Comparison of ENCODE assay signal across 8 cellular contexts in the genomic region with DNA sequence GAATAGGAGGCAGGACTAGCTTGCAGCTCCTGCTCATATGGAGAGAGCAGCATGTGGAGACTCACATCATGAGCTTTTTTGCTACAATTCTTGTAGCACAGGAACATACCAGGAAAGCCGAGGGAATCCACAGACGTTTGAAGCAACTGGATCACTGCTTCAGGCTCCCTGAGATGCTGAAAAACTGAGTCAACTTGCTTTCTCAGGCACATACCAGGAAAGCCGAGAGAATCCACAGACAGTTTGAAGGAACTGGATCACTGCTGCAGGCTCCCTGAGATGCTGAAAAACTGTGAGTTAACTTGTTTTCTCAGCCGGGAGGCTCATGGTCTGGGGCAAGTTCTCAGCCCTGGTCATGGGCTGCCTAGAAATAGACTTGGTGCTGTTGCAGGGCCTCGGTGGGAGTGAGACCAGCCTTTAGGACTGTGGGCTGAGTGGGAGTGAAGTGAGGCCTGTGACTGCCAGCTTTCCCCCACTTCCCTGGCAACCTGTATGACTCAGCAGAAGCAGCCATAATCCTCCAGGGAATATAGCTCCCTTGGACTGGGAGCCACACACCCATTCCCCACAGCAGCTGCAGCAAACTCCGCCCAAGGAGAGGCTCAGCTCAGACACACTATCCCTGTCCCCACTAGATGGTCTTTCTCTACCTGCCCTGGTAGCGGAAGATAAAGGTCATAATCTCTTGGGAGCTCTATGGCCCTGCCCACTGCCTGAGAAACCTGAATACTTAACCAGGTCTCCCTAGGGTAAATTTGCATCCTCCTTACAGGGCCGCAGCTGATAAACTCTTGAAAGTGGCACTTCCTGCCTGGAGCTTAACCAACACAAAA. TPM values are rescaled to one million over a fixed set of nuclear protein-coding genes. Genes with fewer than 3 reads are reported as not detected.
DNase-seq lines count a peak whose midpoint lies in the region; ATAC-seq and TF ChIP-seq lines count a peak whose summit lies in the region.

No MANE protein-coding gene starts in this region.

- TF ChIP-seq CTCF in mucosa of descending colon (IDR thresholded peaks at IDR 0.05), result no peak

- ATAC-seq in GM18861 (IDR thresholded peaks at IDR 0.05; ENCODE audit: unreplicated experiment), result peak; percentile 95
- ATAC-seq in HG03060 (IDR thresholded peaks at IDR 0.05; ENCODE audit: low read depth, unreplicated experiment), result peak; percentile 76
- ATAC-seq in mucosa of descending colon, result peak; percentile 95
- ATAC-seq in HG02884 (IDR thresholded peaks at IDR 0.05; ENCODE audit: unreplicated experiment), result no peak

- H3K36me3 ChIP-seq in mucosa of descending colon (ENCODE audit: low read depth), result no peaks in the 10 kb centered on the region

- H3K4me1 ChIP-seq in mucosa of descending colon (ENCODE audit: low read depth), result no peaks in the 10 kb centered on the region

- H3K9me3 ChIP-seq in mucosa of descending colon, result no peaks in the 10 kb centered on the region

- DNase-seq in NCI-H69 (lab: John Stamatoyannopoulos, UW), result peak; percentile 71
- DNase-seq in mucosa of descending colon, result peak; percentile 39 to 51 (median 41)
- no peak for DNase-seq in NCI-H146 treated with DMSO at 0.1 percent for 48 hours (lab: John Stamatoyannopoulos, UW; ENCODE audit: unreplicated experiment)
- DNase-seq in GM19240 (ENCODE audit: insufficient read length, low spot score), result no peak
- no peak for DNase-seq in activated effector memory CD4-positive, alpha-beta T cell treated with anti-CD3 and anti-CD28 coated beads, Interleukin-2, amount 50 U/mL, for 16 hours

- intact Hi-C loops in mucosa of descending colon (cut with DNase I, micrococcal nuclease), result no loop called here

- no peak overlapping the region for H3K4me3 ChIP-seq in mucosa of descending colon

RNA-seq across cellular contexts. Expression of gene PFN2, which starts 51.9 kb away (rescaled TPM):
- 10 to 100 TPM; 35.5 to 49.9 (median 37.8) TPM for total RNA-seq in mucosa of descending colon

Comparison
In these comparisons a context has a peak if more than half of its experiments do, and no peak if none do; other contexts are left out.
1. DNase-seq: peak in NCI-H69 (single experiment) and mucosa of descending colon (3 of 3); none in NCI-H146 treated with DMSO at 0.1 percent for 48 hours (single experiment), GM19240 (single experiment) and activated effector memory CD4-positive, alpha-beta T cell treated with anti-CD3 and anti-CD28 coated beads, Interleukin-2, amount 50 U/mL, for 16 hours (single experiment).